Comparison of ENCODE assay signal across 8 cellular contexts in genomic region chr15:41429003-41429890, GRCh38. TPM values are rescaled to one million over a fixed set of nuclear protein-coding genes. Genes with fewer than 3 reads are reported as not detected.
A peak's percentile ranks its signal among the peaks of the same experiment; 100 is the strongest.
DNase-seq lines count a peak whose midpoint lies in the region; ATAC-seq and TF ChIP-seq lines count a peak whose summit lies in the region.

No MANE protein-coding gene starts in this region.

- H3K4me1 Mint-ChIP-seq in T-cell = peaks cover 22 to 27% (median 24%) of the 10 kb centered on the region in 3 donors

- ATAC-seq in GM18505 (IDR thresholded peaks at IDR 0.05; ENCODE audit: unreplicated experiment) = peak; percentile 77
- peak; percentile 90 for ATAC-seq in GM21786 (IDR thresholded peaks at IDR 0.05; ENCODE audit: unreplicated experiment)
- no peak for ATAC-seq in T-cell (replicated peaks in 1 of 4)
- ATAC-seq in PC-3 = no peak
- ATAC-seq in left lobe of liver = no peak

- H3K36me3 Mint-ChIP-seq in T-cell = peaks cover 5% of the 10 kb centered on the region

- H2AFZ ChIP-seq in PC-3 (ENCODE audit: low read length) = no peak overlapping the region

- H3K27ac ChIP-seq in PC-3 (ENCODE audit: low read length) = no peak overlapping the region
- H3K27ac ChIP-seq in effector memory CD4-positive, alpha-beta T cell (ENCODE audit: insufficient read depth, low read length, poor library complexity, severe bottlenecking) = no peak overlapping the region

- H3K4me1 ChIP-seq in mucosa of stomach (ENCODE audit: control insufficient read depth, insufficient read depth, low read length) (peaks cover 10% of the 10 kb centered on the region), PC-3 (ENCODE audit: insufficient read depth, low read length) (no peaks in the 10 kb centered on the region)
- H3K4me1 ChIP-seq in effector memory CD4-positive, alpha-beta T cell (ENCODE audit: control insufficient read depth, insufficient read depth, low read length, poor library complexity, severe bottlenecking) = peaks cover 1% of the 10 kb centered on the region

- peak overlapping the region; percentile 5 for H3K4me3 ChIP-seq in mucosa of stomach (ENCODE audit: low read length)
- no peak overlapping the region for H3K4me3 ChIP-seq in PC-3 (ENCODE audit: low read length)
- no peak overlapping the region for H3K4me3 ChIP-seq in effector memory CD4-positive, alpha-beta T cell (ENCODE audit: insufficient read depth, low read depth, low read length, poor library complexity, severe bottlenecking)

- H3F3A ChIP-seq in PC-3 (ENCODE audit: low read length, unreplicated experiment) = no peaks in the 10 kb centered on the region

- intact Hi-C loops in PC-3 (cut with micrococcal nuclease) = no loop called here

- H3K9me2 ChIP-seq in PC-3 (replicated peaks; ENCODE audit: low read length) = no peaks in the 10 kb centered on the region

- no peaks in the 10 kb centered on the region for H3K27me3 Mint-ChIP-seq in T-cell

- H3K9ac ChIP-seq in mucosa of stomach (ENCODE audit: low read length) (peak overlapping the region; percentile 56), PC-3 (ENCODE audit: low read length) (no peak overlapping the region)

- POLR2A ChIA-PET in T-cell (lab: Charles Lee) (no interaction called here), PC-3 (lab: Charles Lee; ENCODE audit: unreplicated experiment) (no interaction called here)

- H3K27me3 ChIP-seq in mucosa of stomach (ENCODE audit: control insufficient read depth, insufficient read depth, low read length) (no peaks in the 10 kb centered on the region), PC-3 (ENCODE audit: low read length) (no peaks in the 10 kb centered on the region)
- no peaks in the 10 kb centered on the region for H3K27me3 ChIP-seq in effector memory CD4-positive, alpha-beta T cell (replicated peaks; ENCODE audit: control insufficient read depth, insufficient read depth, low read length, poor library complexity, severe bottlenecking)

- no peak overlapping the region for H3K4me2 ChIP-seq in PC-3 (ENCODE audit: low read length)

- H3K9me3 ChIP-seq in mucosa of stomach (ENCODE audit: control insufficient read depth, low read length) (no peaks in the 10 kb centered on the region), PC-3 (ENCODE audit: low read length) (no peaks in the 10 kb centered on the region)
- H3K9me3 ChIP-seq in effector memory CD4-positive, alpha-beta T cell (ENCODE audit: control insufficient read depth, low read length) = no peaks in the 10 kb centered on the region

- peak overlapping the region; percentile 1 to 32 (median 29) for H3K4me3 Mint-ChIP-seq in T-cell

- H3K36me3 ChIP-seq in mucosa of stomach (ENCODE audit: control insufficient read depth, insufficient read depth, low read length) = no peaks in the 10 kb centered on the region
- 0 out of 2 replicates have a peak, but pooled peaks cover 1% of the 10 kb centered on the region for H3K36me3 ChIP-seq in PC-3 (ENCODE audit: low read depth, low read length)
- no peaks in the 10 kb centered on the region for H3K36me3 ChIP-seq in effector memory CD4-positive, alpha-beta T cell (ENCODE audit: control insufficient read depth, insufficient read depth, low read length)

- DNase-seq in T-cell = no peak
- no peak for DNase-seq in PC-3
- no peak for DNase-seq in NCI-H1436 treated with DMSO at 0.1 percent for 48 hours (lab: John Stamatoyannopoulos, UW)
- no peak for DNase-seq in effector memory CD4-positive, alpha-beta T cell
- DNase-seq in left lobe of liver (ENCODE audit: low spot score) = no peak

- CTCF ChIA-PET in T-cell (lab: Charles Lee) = no interaction called here
- CTCF ChIA-PET in PC-3 (lab: Charles Lee) = no interaction called here

- TF ChIP-seq CTCF in PC-3 (conservative IDR thresholded peaks at IDR 0.05; ENCODE audit: low read depth, low read length) = no peak

- peak overlapping the region; percentile 61 to 76 for H3K27ac Mint-ChIP-seq in T-cell

- H3K79me2 ChIP-seq in PC-3 (ENCODE audit: low read length) = peaks cover 78% of the 10 kb centered on the region

- TF ChIP-seq POLR2A in GM18505 (IDR thresholded peaks at IDR 0.05; ENCODE audit: borderline replicate concordance, extremely low read depth, insufficient read depth, insufficient read length) = no peak

- H3K9me3 Mint-ChIP-seq in T-cell = no peaks in the 10 kb centered on the region

- peaks cover 10% of the 10 kb centered on the region; the same call in 1 of the 2 replicates for H4K20me1 ChIP-seq in PC-3 (ENCODE audit: low read length)

- no TSS peak for BruUV-seq in PC-3 (replicated peaks; lab: Mats Ljungman, UMichigan)

RNA-seq across cellular contexts. Expression of gene RTF1, which starts 12.4 kb away (rescaled TPM):
- total RNA-seq in T-cell (10 to 100 TPM; 30.6 to 45.9 (median 37.5) TPM), PC-3 (2014; rRNA removed) (20.2 and 25.9 TPM in 2 replicates), left lobe of liver (10.5 TPM)

RNA-seq across cellular contexts. Expression of gene NDUFAF1, which starts 27.0 kb away (rescaled TPM):
- total RNA-seq in T-cell = 10 to 100 TPM in 3 of 5 donors, 1 to 10 TPM in 2; 5.5 to 13.7 (median 12.7) TPM
- 22.4 and 47.2 TPM in 2 replicates for total RNA-seq in PC-3 (2014; rRNA removed)
- total RNA-seq in left lobe of liver = 25.2 TPM

Comparison
In these comparisons a context has a peak if more than half of its experiments do, and no peak if none do; other contexts are left out.
1. ATAC-seq: peak in GM18505 (single experiment) and GM21786 (single experiment); none in T-cell (0 of 4), PC-3 (single experiment) and left lobe of liver (single experiment).